ENCODE assay signal across 1 cellular context in the genomic region with DNA sequence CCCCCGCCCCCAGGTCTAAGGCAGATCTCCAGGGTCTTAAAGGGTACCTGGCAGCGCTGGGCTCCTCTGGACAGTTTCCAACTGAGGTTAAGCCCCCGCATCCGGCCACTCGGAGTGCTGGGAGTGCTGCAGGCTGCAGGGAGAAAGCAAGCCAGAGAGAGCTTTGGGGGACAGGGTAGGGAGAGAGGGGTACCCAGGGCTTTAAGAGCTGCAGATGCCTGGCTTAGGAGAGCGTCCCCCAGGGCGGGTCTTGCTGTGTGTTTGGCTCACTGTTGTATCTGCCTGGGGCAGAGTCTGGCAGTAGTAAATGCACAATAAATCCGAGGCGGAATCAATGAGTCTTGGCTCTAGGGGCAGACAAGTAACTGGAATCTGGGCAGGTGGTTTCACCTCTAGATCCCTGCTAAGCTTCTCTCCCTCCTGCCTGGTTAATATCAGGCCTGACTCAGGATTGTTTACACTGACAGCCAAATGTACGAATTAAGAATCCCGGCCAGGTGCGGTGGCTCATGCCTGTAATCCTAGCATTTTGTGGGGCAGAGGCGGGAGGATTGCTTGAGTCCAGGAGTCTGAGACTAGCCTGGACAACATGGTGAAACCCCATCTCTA.
TF ChIP-seq lines count a peak whose summit lies in the region.

No MANE protein-coding gene starts in this region.

TF ChIP-seq in K562, 482 proteins besides CTCF, POLR2A, EP300 and RAD21:
- TF ChIP-seq ZNF764 (CRISPR knock-in tag; IDR thresholded peaks at IDR 0.05; ENCODE audit: low read depth) = no peak
- peak; percentile 67 for TF ChIP-seq NFIC (IDR thresholded peaks at IDR 0.05)
- TF ChIP-seq, protein P1, sequence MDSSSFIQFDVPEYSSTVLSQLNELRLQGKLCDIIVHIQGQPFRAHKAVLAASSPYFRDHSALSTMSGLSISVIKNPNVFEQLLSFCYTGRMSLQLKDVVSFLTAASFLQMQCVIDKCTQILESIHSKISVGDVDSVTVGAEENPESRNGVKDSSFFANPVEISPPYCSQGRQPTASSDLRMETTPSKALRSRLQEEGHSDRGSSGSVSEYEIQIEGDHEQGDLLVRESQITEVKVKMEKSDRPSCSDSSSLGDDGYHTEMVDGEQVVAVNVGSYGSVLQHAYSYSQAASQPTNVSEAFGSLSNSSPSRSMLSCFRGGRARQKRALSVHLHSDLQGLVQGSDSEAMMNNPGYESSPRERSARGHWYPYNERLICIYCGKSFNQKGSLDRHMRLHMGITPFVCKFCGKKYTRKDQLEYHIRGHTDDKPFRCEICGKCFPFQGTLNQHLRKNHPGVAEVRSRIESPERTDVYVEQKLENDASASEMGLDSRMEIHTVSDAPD (CRISPR knock-in tag; IDR thresholded peaks at IDR 0.05) = no peak
- TF ChIP-seq MCM2 (IDR thresholded peaks at IDR 0.05; ENCODE audit: low read depth) = no peak
- TF ChIP-seq XRCC4 (IDR thresholded peaks at IDR 0.05; ENCODE audit: extremely low read depth, insufficient read depth, insufficient read length) = no peak
